1 cellular context compared by ENCODE assay signal in the genomic region with DNA sequence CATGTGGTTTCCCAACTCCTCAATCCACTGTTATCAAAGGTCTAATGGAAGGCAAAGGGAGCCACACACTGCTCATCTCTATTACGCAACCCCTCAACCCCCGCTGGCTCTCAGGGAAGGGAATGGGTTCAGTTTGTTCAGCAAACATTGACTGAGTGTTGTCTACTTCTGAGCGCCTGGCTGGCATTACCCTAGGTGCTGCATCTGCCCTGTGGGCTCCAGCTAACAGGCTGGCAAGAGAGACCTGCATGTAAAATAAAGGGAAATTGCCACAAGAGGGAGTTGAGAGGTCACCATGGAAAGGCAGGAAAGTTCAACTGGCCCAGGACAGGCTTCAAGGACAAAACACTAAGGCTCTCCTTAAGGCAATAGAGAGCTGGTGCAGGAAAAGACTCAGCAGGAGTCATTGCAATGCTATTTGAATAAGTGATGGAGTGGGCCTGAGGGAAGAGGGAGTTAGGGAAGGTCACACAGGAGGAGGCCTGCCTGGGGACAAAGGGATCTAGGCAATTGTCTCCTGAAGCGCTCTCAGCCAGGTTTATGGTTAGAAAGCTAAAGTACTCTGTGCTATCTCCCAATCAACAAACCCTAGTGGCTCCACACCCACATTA.
A peak's percentile ranks its signal among the peaks of the same experiment; 100 is the strongest.
TF ChIP-seq lines count a peak whose summit lies in the region.

No MANE protein-coding gene starts in this region.

TF ChIP-seq in HepG2, 621 proteins besides CTCF, POLR2A, EP300 and RAD21 (continued from another document and continues in another):
- TF ChIP-seq IRX3 (CRISPR knock-in tag; IDR thresholded peaks at IDR 0.05; ENCODE audit: borderline replicate concordance, low read depth) (no peak), ZNF674 (CRISPR knock-in tag; IDR thresholded peaks at IDR 0.05; ENCODE audit: low read depth) (no peak), PITX1 (CRISPR knock-in tag; IDR thresholded peaks at IDR 0.05) (peak; percentile 67; the same call in 1 of the 2 replicates), ZNF430 (CRISPR knock-in tag; IDR thresholded peaks at IDR 0.05) (no peak; the same call in 1 of the 2 replicates), MXI1 (IDR thresholded peaks at IDR 0.05; ENCODE audit: borderline replicate concordance, low read depth, low read length) (no peak; the same call in 2 of the 3 replicates), ZNF558 (CRISPR knock-in tag; IDR thresholded peaks at IDR 0.05; ENCODE audit: borderline replicate concordance) (no peak), SIX4 (CRISPR knock-in tag; IDR thresholded peaks at IDR 0.05) (0 out of 2 replicates have a peak, but pooled peaks have one; percentile 27), ZNF7 (CRISPR knock-in tag; IDR thresholded peaks at IDR 0.05) (no peak), FUBP1 (CRISPR knock-in tag; IDR thresholded peaks at IDR 0.05; ENCODE audit: borderline replicate concordance) (no peak), HOXA5 (CRISPR knock-in tag; IDR thresholded peaks at IDR 0.05) (0 out of 2 replicates have a peak, but pooled peaks have one; percentile 49), ZNF296 (CRISPR knock-in tag; conservative IDR thresholded peaks at IDR 0.05) (no peak), ZNF550 (CRISPR knock-in tag; IDR thresholded peaks at IDR 0.05; ENCODE audit: borderline replicate concordance) (no peak), HOXD1 (CRISPR knock-in tag; IDR thresholded peaks at IDR 0.05) (no peak), MAFG (CRISPR knock-in tag; IDR thresholded peaks at IDR 0.05) (no peak), KLF15 (CRISPR knock-in tag; IDR thresholded peaks at IDR 0.05; ENCODE audit: borderline replicate concordance) (no peak), ZNF256 (CRISPR knock-in tag; conservative IDR thresholded peaks at IDR 0.05) (no peak), UBTF (CRISPR knock-in tag; IDR thresholded peaks at IDR 0.05) (peak; percentile 46), ZNF234 (CRISPR knock-in tag; conservative IDR thresholded peaks at IDR 0.05) (no peak), CBFB (CRISPR knock-in tag; IDR thresholded peaks at IDR 0.05) (no peak), TEAD2 (CRISPR knock-in tag; IDR thresholded peaks at IDR 0.05) (no peak), MED8 (CRISPR knock-in tag; IDR thresholded peaks at IDR 0.05; ENCODE audit: insufficient replicate concordance) (no peak), ZNF552 (CRISPR knock-in tag; IDR thresholded peaks at IDR 0.05; ENCODE audit: borderline replicate concordance) (no peak; the same call in 1 of the 2 replicates), PAF1 (CRISPR knock-in tag; IDR thresholded peaks at IDR 0.05) (no peak), NFATC3 (CRISPR knock-in tag; IDR thresholded peaks at IDR 0.05) (no peak), MEIS2 (CRISPR knock-in tag; IDR thresholded peaks at IDR 0.05) (no peak; the same call in 1 of the 2 replicates), THAP11 (CRISPR knock-in tag; IDR thresholded peaks at IDR 0.05) (peak; percentile 67), MTF2 (CRISPR knock-in tag; IDR thresholded peaks at IDR 0.05; ENCODE audit: borderline replicate concordance) (no peak), ZSCAN21 (CRISPR knock-in tag; IDR thresholded peaks at IDR 0.05; ENCODE audit: borderline replicate concordance) (no peak), ZNF605 (CRISPR knock-in tag; IDR thresholded peaks at IDR 0.05) (peak; percentile 82; the same call in 1 of the 2 replicates), ZNF546 (CRISPR knock-in tag; conservative IDR thresholded peaks at IDR 0.05) (no peak), ZNF562 (CRISPR knock-in tag; IDR thresholded peaks at IDR 0.05; ENCODE audit: borderline replicate concordance) (no peak), ZNF207 (IDR thresholded peaks at IDR 0.05; ENCODE audit: borderline replicate concordance) (no peak), NFIC (IDR thresholded peaks at IDR 0.05; ENCODE audit: low read length) (no peak), JUN (CRISPR knock-in tag; IDR thresholded peaks at IDR 0.05) (no peak), MED13 (CRISPR knock-in tag; IDR thresholded peaks at IDR 0.05) (no peak), ZNF33B (CRISPR knock-in tag; IDR thresholded peaks at IDR 0.05) (no peak), ZNF30 (CRISPR knock-in tag; IDR thresholded peaks at IDR 0.05) (no peak), ZNF337 (CRISPR knock-in tag; IDR thresholded peaks at IDR 0.05; ENCODE audit: borderline replicate concordance, low read depth) (no peak), SOX5 (CRISPR knock-in tag; IDR thresholded peaks at IDR 0.05; ENCODE audit: borderline replicate concordance) (peak; percentile 32; the same call in 1 of the 2 replicates), SETDB1 (CRISPR knock-in tag; IDR thresholded peaks at IDR 0.05; ENCODE audit: borderline replicate concordance) (no peak), ZFX (CRISPR knock-in tag; IDR thresholded peaks at IDR 0.05; ENCODE audit: low read depth) (no peak), ETV5 (CRISPR knock-in tag; IDR thresholded peaks at IDR 0.05; ENCODE audit: borderline replicate concordance) (no peak; the same call in 1 of the 2 replicates), ZFAT (CRISPR knock-in tag; conservative IDR thresholded peaks at IDR 0.05) (no peak)
- TF ChIP-seq, protein P1, sequence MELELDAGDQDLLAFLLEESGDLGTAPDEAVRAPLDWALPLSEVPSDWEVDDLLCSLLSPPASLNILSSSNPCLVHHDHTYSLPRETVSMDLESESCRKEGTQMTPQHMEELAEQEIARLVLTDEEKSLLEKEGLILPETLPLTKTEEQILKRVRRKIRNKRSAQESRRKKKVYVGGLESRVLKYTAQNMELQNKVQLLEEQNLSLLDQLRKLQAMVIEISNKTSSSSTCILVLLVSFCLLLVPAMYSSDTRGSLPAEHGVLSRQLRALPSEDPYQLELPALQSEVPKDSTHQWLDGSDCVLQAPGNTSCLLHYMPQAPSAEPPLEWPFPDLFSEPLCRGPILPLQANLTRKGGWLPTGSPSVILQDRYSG (CRISPR knock-in tag; IDR thresholded peaks at IDR 0.05) = no peak
- TF ChIP-seq, protein P2, sequence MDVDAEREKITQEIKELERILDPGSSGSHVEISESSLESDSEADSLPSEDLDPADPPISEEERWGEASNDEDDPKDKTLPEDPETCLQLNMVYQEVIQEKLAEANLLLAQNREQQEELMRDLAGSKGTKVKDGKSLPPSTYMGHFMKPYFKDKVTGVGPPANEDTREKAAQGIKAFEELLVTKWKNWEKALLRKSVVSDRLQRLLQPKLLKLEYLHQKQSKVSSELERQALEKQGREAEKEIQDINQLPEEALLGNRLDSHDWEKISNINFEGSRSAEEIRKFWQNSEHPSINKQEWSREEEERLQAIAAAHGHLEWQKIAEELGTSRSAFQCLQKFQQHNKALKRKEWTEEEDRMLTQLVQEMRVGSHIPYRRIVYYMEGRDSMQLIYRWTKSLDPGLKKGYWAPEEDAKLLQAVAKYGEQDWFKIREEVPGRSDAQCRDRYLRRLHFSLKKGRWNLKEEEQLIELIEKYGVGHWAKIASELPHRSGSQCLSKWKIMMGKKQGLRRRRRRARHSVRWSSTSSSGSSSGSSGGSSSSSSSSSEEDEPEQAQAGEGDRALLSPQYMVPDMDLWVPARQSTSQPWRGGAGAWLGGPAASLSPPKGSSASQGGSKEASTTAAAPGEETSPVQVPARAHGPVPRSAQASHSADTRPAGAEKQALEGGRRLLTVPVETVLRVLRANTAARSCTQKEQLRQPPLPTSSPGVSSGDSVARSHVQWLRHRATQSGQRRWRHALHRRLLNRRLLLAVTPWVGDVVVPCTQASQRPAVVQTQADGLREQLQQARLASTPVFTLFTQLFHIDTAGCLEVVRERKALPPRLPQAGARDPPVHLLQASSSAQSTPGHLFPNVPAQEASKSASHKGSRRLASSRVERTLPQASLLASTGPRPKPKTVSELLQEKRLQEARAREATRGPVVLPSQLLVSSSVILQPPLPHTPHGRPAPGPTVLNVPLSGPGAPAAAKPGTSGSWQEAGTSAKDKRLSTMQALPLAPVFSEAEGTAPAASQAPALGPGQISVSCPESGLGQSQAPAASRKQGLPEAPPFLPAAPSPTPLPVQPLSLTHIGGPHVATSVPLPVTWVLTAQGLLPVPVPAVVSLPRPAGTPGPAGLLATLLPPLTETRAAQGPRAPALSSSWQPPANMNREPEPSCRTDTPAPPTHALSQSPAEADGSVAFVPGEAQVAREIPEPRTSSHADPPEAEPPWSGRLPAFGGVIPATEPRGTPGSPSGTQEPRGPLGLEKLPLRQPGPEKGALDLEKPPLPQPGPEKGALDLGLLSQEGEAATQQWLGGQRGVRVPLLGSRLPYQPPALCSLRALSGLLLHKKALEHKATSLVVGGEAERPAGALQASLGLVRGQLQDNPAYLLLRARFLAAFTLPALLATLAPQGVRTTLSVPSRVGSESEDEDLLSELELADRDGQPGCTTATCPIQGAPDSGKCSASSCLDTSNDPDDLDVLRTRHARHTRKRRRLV (CRISPR knock-in tag; IDR thresholded peaks at IDR 0.05) = no peak
- TF ChIP-seq, protein P3, sequence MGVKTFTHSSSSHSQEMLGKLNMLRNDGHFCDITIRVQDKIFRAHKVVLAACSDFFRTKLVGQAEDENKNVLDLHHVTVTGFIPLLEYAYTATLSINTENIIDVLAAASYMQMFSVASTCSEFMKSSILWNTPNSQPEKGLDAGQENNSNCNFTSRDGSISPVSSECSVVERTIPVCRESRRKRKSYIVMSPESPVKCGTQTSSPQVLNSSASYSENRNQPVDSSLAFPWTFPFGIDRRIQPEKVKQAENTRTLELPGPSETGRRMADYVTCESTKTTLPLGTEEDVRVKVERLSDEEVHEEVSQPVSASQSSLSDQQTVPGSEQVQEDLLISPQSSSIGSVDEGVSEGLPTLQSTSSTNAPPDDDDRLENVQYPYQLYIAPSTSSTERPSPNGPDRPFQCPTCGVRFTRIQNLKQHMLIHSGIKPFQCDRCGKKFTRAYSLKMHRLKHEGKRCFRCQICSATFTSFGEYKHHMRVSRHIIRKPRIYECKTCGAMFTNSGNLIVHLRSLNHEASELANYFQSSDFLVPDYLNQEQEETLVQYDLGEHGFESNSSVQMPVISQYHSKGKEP (CRISPR knock-in tag; IDR thresholded peaks at IDR 0.05) = no peak
- TF ChIP-seq, protein P4, sequence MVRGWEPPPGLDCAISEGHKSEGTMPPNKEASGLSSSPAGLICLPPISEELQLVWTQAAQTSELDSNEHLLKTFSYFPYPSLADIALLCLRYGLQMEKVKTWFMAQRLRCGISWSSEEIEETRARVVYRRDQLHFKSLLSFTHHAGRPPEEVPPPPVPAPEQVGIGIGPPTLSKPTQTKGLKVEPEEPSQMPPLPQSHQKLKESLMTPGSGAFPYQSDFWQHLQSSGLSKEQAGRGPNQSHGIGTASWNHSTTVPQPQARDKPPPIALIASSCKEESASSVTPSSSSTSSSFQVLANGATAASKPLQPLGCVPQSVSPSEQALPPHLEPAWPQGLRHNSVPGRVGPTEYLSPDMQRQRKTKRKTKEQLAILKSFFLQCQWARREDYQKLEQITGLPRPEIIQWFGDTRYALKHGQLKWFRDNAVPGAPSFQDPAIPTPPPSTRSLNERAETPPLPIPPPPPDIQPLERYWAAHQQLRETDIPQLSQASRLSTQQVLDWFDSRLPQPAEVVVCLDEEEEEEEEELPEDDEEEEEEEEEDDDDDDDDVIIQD (CRISPR knock-in tag; IDR thresholded peaks at IDR 0.05; ENCODE audit: low read depth) = no peak
- TF ChIP-seq, protein P5, sequence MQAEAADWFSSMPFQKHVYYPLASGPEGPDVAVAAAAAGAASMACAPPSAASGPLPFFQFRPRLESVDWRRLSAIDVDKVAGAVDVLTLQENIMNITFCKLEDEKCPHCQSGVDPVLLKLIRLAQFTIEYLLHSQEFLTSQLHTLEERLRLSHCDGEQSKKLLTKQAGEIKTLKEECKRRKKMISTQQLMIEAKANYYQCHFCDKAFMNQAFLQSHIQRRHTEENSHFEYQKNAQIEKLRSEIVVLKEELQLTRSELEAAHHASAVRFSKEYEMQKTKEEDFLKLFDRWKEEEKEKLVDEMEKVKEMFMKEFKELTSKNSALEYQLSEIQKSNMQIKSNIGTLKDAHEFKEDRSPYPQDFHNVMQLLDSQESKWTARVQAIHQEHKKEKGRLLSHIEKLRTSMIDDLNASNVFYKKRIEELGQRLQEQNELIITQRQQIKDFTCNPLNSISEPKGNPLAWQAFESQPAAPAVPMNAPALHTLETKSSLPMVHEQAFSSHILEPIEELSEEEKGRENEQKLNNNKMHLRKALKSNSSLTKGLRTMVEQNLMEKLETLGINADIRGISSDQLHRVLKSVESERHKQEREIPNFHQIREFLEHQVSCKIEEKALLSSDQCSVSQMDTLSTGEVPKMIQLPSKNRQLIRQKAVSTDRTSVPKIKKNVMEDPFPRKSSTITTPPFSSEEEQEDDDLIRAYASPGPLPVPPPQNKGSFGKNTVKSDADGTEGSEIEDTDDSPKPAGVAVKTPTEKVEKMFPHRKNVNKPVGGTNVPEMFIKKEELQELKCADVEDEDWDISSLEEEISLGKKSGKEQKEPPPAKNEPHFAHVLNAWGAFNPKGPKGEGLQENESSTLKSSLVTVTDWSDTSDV (CRISPR knock-in tag; IDR thresholded peaks at IDR 0.05) = no peak
